17 cellular contexts compared by ENCODE assay signal in genomic region chr2:239089884-239090283, GRCh38.
DNase-seq lines count a peak whose midpoint lies in the region; ATAC-seq, FAIRE-seq and TF ChIP-seq lines count a peak whose summit lies in the region.
"Had no signal": no experiment of that assay in that cellular context is flagged by ENCODE, and none has a peak within 500 bp of the region (broad histone marks: within the 10 kb centered on the region; RNA-seq: fewer than 3 reads in every experiment).

No MANE protein-coding gene starts in this region.

- TF ChIP-seq EP300 in HepG2 (IDR thresholded peaks at IDR 0.05; ENCODE audit: low read depth in 2 of 2, low read length in 2 of 2) (no peak), HepG2 (CRISPR knock-in tag; IDR thresholded peaks at IDR 0.05; ENCODE audit: borderline replicate concordance) (no peak)

- no peak overlapping the region for H2AFZ ChIP-seq in HepG2 (ENCODE audit: low read length)
- H2AFZ ChIP-seq: GM23248 had no signal

- no peak for TF ChIP-seq RAD21 in HepG2 (CRISPR knock-in tag; IDR thresholded peaks at IDR 0.05)

- intact Hi-C loops in activated naive CD4-positive, alpha-beta T cell treated with anti-CD3 and anti-CD28 coated beads for 36 hours (cut with micrococcal nuclease): no loop called here
- intact Hi-C loops in HepG2 (cut with micrococcal nuclease; ENCODE audit: unreplicated experiment): no loop called here

- no peak overlapping the region for H3K9ac ChIP-seq in HepG2 (ENCODE audit: insufficient read depth, low read depth, low read length)
- H3K9ac ChIP-seq: BLaER1 treated with 17β-estradiol and CSF1 and Interleukin-3, amounts not matched to agents 10 nM and 100 nM; GM23248 had no signal

- no peaks in the 10 kb centered on the region for H3K4me1 Mint-ChIP-seq in activated naive CD4-positive, alpha-beta T cell treated with anti-CD3 and anti-CD28 coated beads for 36 hours (ENCODE audit: low read depth)
- H3K4me1 Mint-ChIP-seq in stimulated activated effector memory CD8-positive, alpha-beta T cell treated with anti-CD3 and anti-CD28 coated beads, Interleukin-12 subunit alpha, Interleukin-12 subunit beta, amount 100 ng/mL, for 72 hours: peaks cover 6% of the 10 kb centered on the region
- no peaks in the 10 kb centered on the region for H3K4me1 Mint-ChIP-seq in HFFc6 (ENCODE audit: low read depth)
- H3K4me1 Mint-ChIP-seq: B cell had no signal

- H3K9me3 Mint-ChIP-seq in activated naive CD4-positive, alpha-beta T cell treated with anti-CD3 and anti-CD28 coated beads for 36 hours: no peaks in the 10 kb centered on the region
- no peaks in the 10 kb centered on the region for H3K9me3 Mint-ChIP-seq in stimulated activated effector memory CD8-positive, alpha-beta T cell treated with anti-CD3 and anti-CD28 coated beads, Interleukin-12 subunit alpha, Interleukin-12 subunit beta, amount 100 ng/mL, for 72 hours
- H3K9me3 Mint-ChIP-seq in HFFc6: no peaks in the 10 kb centered on the region
- H3K9me3 Mint-ChIP-seq: CD8-positive, alpha-beta T cell had no signal

- H3K36me3 Mint-ChIP-seq in activated naive CD4-positive, alpha-beta T cell treated with anti-CD3 and anti-CD28 coated beads for 36 hours (ENCODE audit: low read depth): peaks cover 5% of the 10 kb centered on the region
- H3K36me3 Mint-ChIP-seq in stimulated activated effector memory CD8-positive, alpha-beta T cell treated with anti-CD3 and anti-CD28 coated beads, Interleukin-12 subunit alpha, Interleukin-12 subunit beta, amount 100 ng/mL, for 72 hours: peaks cover 23% of the 10 kb centered on the region
- H3K36me3 Mint-ChIP-seq in HFFc6 (ENCODE audit: low read depth): peaks cover 4% of the 10 kb centered on the region

- H3K27me3 Mint-ChIP-seq in activated naive CD4-positive, alpha-beta T cell treated with anti-CD3 and anti-CD28 coated beads for 36 hours (ENCODE audit: low read depth): no peaks in the 10 kb centered on the region
- H3K27me3 Mint-ChIP-seq in HFFc6 (ENCODE audit: insufficient read depth): peaks cover 6% of the 10 kb centered on the region
- H3K27me3 Mint-ChIP-seq: B cell had no signal

- in situ Hi-C loops in GM13977 (cut with MboI; ENCODE audit: low pct_unique_long_range_greater_than_20kb, low sequenced_read_pairs, unreplicated experiment) (no loop called here), HepG2 (cut with HindIII; ENCODE audit: extremely low pct_ligation_motif_present, low pct_unique_long_range_greater_than_20kb) (no loop called here)

- no peak overlapping the region for H3K4me3 ChIP-seq in HepG2 (replicated peaks in 1 of 3; ENCODE audit: insufficient read depth in 1 of 3, low read depth in 2 of 3, low read length in 3 of 3)
- H3K4me3 ChIP-seq: BLaER1 treated with 17β-estradiol and CSF1 and Interleukin-3, amounts not matched to agents 10 nM and 100 nM; GM23248; HAP-1 had no signal

- POLR2A ChIA-PET in HepG2 (lab: Yijun Ruan, JAX): no interaction called here

- H3K27ac ChIP-seq in HepG2 (ENCODE audit: extremely low read length, insufficient read depth, low read length): no peak overlapping the region
- H3K27ac ChIP-seq in caudate nucleus (ENCODE audit: low read depth, low read length): no peak overlapping the region
- H3K27ac ChIP-seq: BLaER1 treated with 17β-estradiol and CSF1 and Interleukin-3, amounts not matched to agents 10 nM and 100 nM; GM23248 had no signal

- peaks cover 7 to 14% of the 10 kb centered on the region in 2 experiments; a peak in 3 of 5 replicates for H3K36me3 ChIP-seq in HepG2 (replicated peaks in 1 of 2; ENCODE audit: control insufficient read depth in 1 of 2, insufficient read depth in 2 of 2, low read length in 2 of 2)
- H3K36me3 ChIP-seq: HAP-1 had no signal

- H3K27ac Mint-ChIP-seq in activated naive CD4-positive, alpha-beta T cell treated with anti-CD3 and anti-CD28 coated beads for 36 hours: no peak overlapping the region
- H3K27ac Mint-ChIP-seq in stimulated activated effector memory CD8-positive, alpha-beta T cell treated with anti-CD3 and anti-CD28 coated beads, Interleukin-12 subunit alpha, Interleukin-12 subunit beta, amount 100 ng/mL, for 72 hours: peak overlapping the region; percentile 45
- no peak overlapping the region for H3K27ac Mint-ChIP-seq in HFFc6
- H3K27ac Mint-ChIP-seq: B cell; CD8-positive, alpha-beta T cell had no signal

- no peak for TF ChIP-seq POLR2A in HepG2 (IDR thresholded peaks at IDR 0.05; ENCODE audit: insufficient read depth in 1 of 2, low read depth in 2 of 2, low read length in 2 of 2)

- no peaks in the 10 kb centered on the region for H3K27me3 ChIP-seq in HepG2 (ENCODE audit: control insufficient read depth in 1 of 2, insufficient read depth in 2 of 2, low read length in 2 of 2)
- H3K27me3 ChIP-seq: BLaER1 treated with 17β-estradiol and CSF1 and Interleukin-3, amounts not matched to agents 10 nM and 100 nM had no signal

- CTCF ChIA-PET in activated naive CD4-positive, alpha-beta T cell treated with anti-CD3 and anti-CD28 coated beads for 36 hours (lab: Charles Lee): interaction anchor here (1.5 kb wide), 1 partner anchor 176 kb away, joined by 3 read pairs; no protein-coding TSS in a partner anchor
- CTCF ChIA-PET in HepG2 (lab: Yijun Ruan, JAX; ENCODE audit: low intra/inter-chr PET ratio, low total read pairs): no interaction called here

- BruUV-seq in HepG2 (replicated peaks; lab: Mats Ljungman, UMichigan): no TSS peak

- H3K9me3 ChIP-seq in HepG2 (ENCODE audit: low read length): no peaks in the 10 kb centered on the region
- H3K9me3 ChIP-seq: BLaER1 treated with 17β-estradiol and CSF1 and Interleukin-3, amounts not matched to agents 10 nM and 100 nM; HAP-1 had no signal

- no peaks in the 10 kb centered on the region for H4K20me1 ChIP-seq in HepG2 (ENCODE audit: insufficient read depth, low read length)

- no peak overlapping the region for H3K4me3 Mint-ChIP-seq in activated naive CD4-positive, alpha-beta T cell treated with anti-CD3 and anti-CD28 coated beads for 36 hours
- H3K4me3 Mint-ChIP-seq in stimulated activated effector memory CD8-positive, alpha-beta T cell treated with anti-CD3 and anti-CD28 coated beads, Interleukin-12 subunit alpha, Interleukin-12 subunit beta, amount 100 ng/mL, for 72 hours: no peak overlapping the region
- no peak overlapping the region for H3K4me3 Mint-ChIP-seq in HFFc6
- H3K4me3 Mint-ChIP-seq: B cell; CD8-positive, alpha-beta T cell had no signal

- TF ChIP-seq CTCF in GM13977 (IDR thresholded peaks at IDR 0.05; ENCODE audit: extremely low read depth, insufficient read depth, missing control alignments) (peak; percentile 21), HepG2 (CRISPR knock-in tag; IDR thresholded peaks at IDR 0.05) (no peak; the same call in 1 of the 2 replicates), HFFc6 (IDR thresholded peaks at IDR 0.05) (no peak)

- 95% methylated on average over 10 of the region's 13 CpGs for WGBS in HepG2 (ENCODE audit: low lambda C conversion rate)

- FAIRE-seq in HepG2 (lab: Jason Lieb, UNC): no peak
- FAIRE-seq: GM12891, GM18507 had no signal

- H3K4me2 ChIP-seq in HepG2 (ENCODE audit: low read depth, low read length): no peak overlapping the region
- H3K4me2 ChIP-seq: BLaER1 treated with 17β-estradiol and CSF1 and Interleukin-3, amounts not matched to agents 10 nM and 100 nM had no signal

- DNase-seq in activated naive CD4-positive, alpha-beta T cell treated with anti-CD3 and anti-CD28 coated beads for 36 hours: peak; percentile 15
- DNase-seq in activated naive CD4-positive, alpha-beta T cell (lab: John Stamatoyannopoulos, UW): no peak
- DNase-seq in GM13977 (ENCODE audit: low spot score) (no peak), HepG2 (ENCODE audit: low spot score) (no peak), HFFc6 (no peak), caudate nucleus (lab: John Stamatoyannopoulos, UW) (no peak)
- no peak for DNase-seq in stimulated activated effector memory CD8-positive, alpha-beta T cell treated with anti-CD3 and anti-CD28 coated beads, Interleukin-12 subunit alpha, Interleukin-12 subunit beta, amount 100 ng/mL, for 72 hours (ENCODE audit: low spot score in 2 of 2)
- DNase-seq: Calu3; CD8-positive, alpha-beta T cell; DMS79 treated with DMSO at 0.1 percent for 48 hours; GF-D8; GM23248 had no signal

- no peaks in the 10 kb centered on the region for H3K4me1 ChIP-seq in HepG2 (ENCODE audit: insufficient read depth, low read length)

- no peaks in the 10 kb centered on the region for H3K79me2 ChIP-seq in HepG2 (ENCODE audit: insufficient read depth, low read length)

- no peak for ATAC-seq in HepG2
- no peak for ATAC-seq in stimulated activated effector memory CD8-positive, alpha-beta T cell treated with anti-CD3 and anti-CD28 coated beads, Interleukin-12 subunit alpha, Interleukin-12 subunit beta, amount 100 ng/mL, for 72 hours
- ATAC-seq: CD8-positive, alpha-beta T cell had no signal

TF ChIP-seq in HepG2, 621 proteins besides CTCF, POLR2A, EP300 and RAD21:
- TF ChIP-seq ETV5 (CRISPR knock-in tag; IDR thresholded peaks at IDR 0.05; ENCODE audit: borderline replicate concordance) (no peak), AGO2 (optimal IDR thresholded peaks at IDR 0.05; ENCODE audit: low read depth, low read length) (peak; percentile 22), STAG1 (CRISPR knock-in tag; IDR thresholded peaks at IDR 0.05) (peak; percentile 30)
